Comparison of ENCODE assay signal across 20 cellular contexts in the genomic region with DNA sequence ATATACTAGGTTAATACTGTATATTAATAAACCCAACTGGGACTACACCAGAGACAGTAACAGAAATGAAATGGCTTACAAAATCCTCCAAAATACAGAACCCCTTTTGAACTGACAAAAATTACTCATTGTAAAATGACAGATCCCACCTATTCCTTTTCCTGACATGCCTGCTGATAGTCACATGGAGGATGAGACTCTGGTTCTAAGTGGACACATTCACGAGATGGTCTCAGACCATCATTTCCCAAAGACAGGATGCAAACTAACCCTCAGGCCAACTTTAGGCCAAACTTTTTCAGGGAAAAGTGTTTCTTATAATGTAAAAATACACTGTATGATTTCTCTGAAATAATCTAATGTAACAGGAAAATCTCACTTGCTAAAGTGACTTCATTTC. TPM values are rescaled to one million over a fixed set of nuclear protein-coding genes. Genes with fewer than 3 reads are reported as not detected.
A peak's percentile ranks its signal among the peaks of the same experiment; 100 is the strongest.
DNase-seq lines count a peak whose midpoint lies in the region; ATAC-seq, FAIRE-seq and TF ChIP-seq lines count a peak whose summit lies in the region.
"Had no signal": no experiment of that assay in that cellular context is flagged by ENCODE, and none has a peak within 500 bp of the region (broad histone marks: within the 10 kb centered on the region; RNA-seq: fewer than 3 reads in every experiment).

No MANE protein-coding gene starts in this region.

- no peak for ATAC-seq in activated CD8-positive, alpha-beta T cell treated with anti-CD3 and anti-CD28 coated beads for 36 hours
- no peak for ATAC-seq in activated CD8-positive, alpha-beta T cell treated with anti-CD3 and anti-CD28 coated beads, Interleukin-2, amount 10 ng/mL, durations not matched to agents 7 days and 5 days
- no peak for ATAC-seq in activated B cell treated with CpG ODN at 0.5 μM for 24 hours (ENCODE audit: low read depth)
- ATAC-seq: CD8-positive, alpha-beta T cell had no signal

- H4K20me1 ChIP-seq in KMS-11 (ENCODE audit: insufficient read depth), result no peaks in the 10 kb centered on the region

- H3K27ac ChIP-seq in KMS-11, result no peak overlapping the region
- H3K27ac ChIP-seq: 22Rv1, C4-2B had no signal

- no peak overlapping the region for H3K9ac ChIP-seq in KMS-11

- intact Hi-C loops in activated CD8-positive, alpha-beta T cell treated with anti-CD3 and anti-CD28 coated beads for 36 hours (cut with micrococcal nuclease), result no loop called here
- intact Hi-C loops in activated B cell treated with CpG ODN at 0.5 μM for 24 hours (cut with micrococcal nuclease), result no loop called here

- H3K4me2 ChIP-seq in KMS-11, result peak overlapping the region; percentile 96; the same call in 1 of the 2 replicates

- no peak for FAIRE-seq in H54 (lab: Jason Lieb, UNC)
- FAIRE-seq: D721Med, G401.6 had no signal

- H2AFZ ChIP-seq in KMS-11 (ENCODE audit: low read depth), result no peak overlapping the region

- CTCF ChIA-PET in activated CD8-positive, alpha-beta T cell treated with anti-CD3 and anti-CD28 coated beads for 36 hours (lab: Charles Lee), result no interaction called here
- CTCF ChIA-PET in activated CD8-positive, alpha-beta T cell treated with anti-CD3 and anti-CD28 coated beads, Interleukin-2, amount 10 ng/mL, durations not matched to agents 7 days and 5 days (lab: Charles Lee), result no interaction called here
- CTCF ChIA-PET in activated B cell treated with CpG ODN at 0.5 μM for 24 hours (lab: Charles Lee), result interaction anchor here (1.3 kb wide), 1 partner anchor 27 kb away, joined by 6 read pairs; no protein-coding TSS in a partner anchor

- no peaks in the 10 kb centered on the region for H3K79me2 ChIP-seq in KMS-11 (ENCODE audit: insufficient read depth, low read depth)

- DNase-seq in activated CD8-positive, alpha-beta T cell treated with anti-CD3 and anti-CD28 coated beads for 36 hours, result no peak
- no peak for DNase-seq in activated CD8-positive, alpha-beta T cell treated with anti-CD3 and anti-CD28 coated beads, Interleukin-2, amount 10 ng/mL, durations not matched to agents 7 days and 5 days
- DNase-seq in activated B cell treated with CpG ODN at 0.5 μM for 24 hours (no peak), NCI-H510A treated with DMSO at 0.1 percent for 48 hours (lab: John Stamatoyannopoulos, UW) (no peak), H54 (ENCODE audit: insufficient read length, low spot score) (no peak), cerebellar nuclear complex (lab: John Stamatoyannopoulos, UW) (no peak), T1000 (lab: John Stamatoyannopoulos, UW) (no peak)
- DNase-seq: AML-193; CD8-positive, alpha-beta T cell; COR-L47; DMS153; DMS79 treated with DMSO at 0.1 percent for 48 hours; EL; GOT3 had no signal

- H3K4me3 ChIP-seq in KMS-11 (IDR thresholded peaks at IDR 0.05; ENCODE audit: insufficient read depth, low read depth, low read length), result no peak overlapping the region
- H3K4me3 ChIP-seq: HAP-1 had no signal

- POLR2A ChIA-PET in activated CD8-positive, alpha-beta T cell treated with anti-CD3 and anti-CD28 coated beads for 36 hours (lab: Charles Lee), result no interaction called here
- POLR2A ChIA-PET in activated CD8-positive, alpha-beta T cell treated with anti-CD3 and anti-CD28 coated beads, Interleukin-2, amount 10 ng/mL, durations not matched to agents 7 days and 5 days (lab: Charles Lee), result interaction anchor here (0.6 kb wide), 1 partner anchor 22 kb away, joined by 4 read pairs; no protein-coding TSS in a partner anchor
- POLR2A ChIA-PET in activated B cell treated with CpG ODN at 0.5 μM for 24 hours (lab: Charles Lee), result interaction anchor here (0.9 to 5.4 kb wide), 4 partner anchors 16 to 31 kb away, joined by 3 to 80 read pairs (median 35); a partner anchor contains a TSS

- no peaks in the 10 kb centered on the region for H3K27me3 Mint-ChIP-seq in activated CD8-positive, alpha-beta T cell treated with anti-CD3 and anti-CD28 coated beads for 36 hours
- H3K27me3 Mint-ChIP-seq in activated CD8-positive, alpha-beta T cell treated with anti-CD3 and anti-CD28 coated beads, Interleukin-2, amount 10 ng/mL, durations not matched to agents 7 days and 5 days (ENCODE audit: low read depth), result no peaks in the 10 kb centered on the region
- no peaks in the 10 kb centered on the region for H3K27me3 Mint-ChIP-seq in activated B cell treated with CpG ODN at 0.5 μM for 24 hours

- peaks cover 40% of the 10 kb centered on the region for H3K4me1 Mint-ChIP-seq in activated CD8-positive, alpha-beta T cell treated with anti-CD3 and anti-CD28 coated beads for 36 hours (ENCODE audit: low read depth)
- H3K4me1 Mint-ChIP-seq in activated CD8-positive, alpha-beta T cell treated with anti-CD3 and anti-CD28 coated beads, Interleukin-2, amount 10 ng/mL, durations not matched to agents 7 days and 5 days (ENCODE audit: low read depth), result peaks cover 23% of the 10 kb centered on the region
- H3K4me1 Mint-ChIP-seq in activated B cell treated with CpG ODN at 0.5 μM for 24 hours, result peaks cover 51% of the 10 kb centered on the region

- H3K4me1 ChIP-seq in KMS-11 (ENCODE audit: low read depth, poor library complexity, severe bottlenecking), result peaks cover 39% of the 10 kb centered on the region

- TF ChIP-seq CTCF in activated CD8-positive, alpha-beta T cell treated with anti-CD3 and anti-CD28 coated beads for 36 hours (IDR thresholded peaks at IDR 0.05), result no peak
- TF ChIP-seq CTCF in KMS-11 (conservative IDR thresholded peaks at IDR 0.05; ENCODE audit: low read depth, low read length) (no peak), activated B cell treated with CpG ODN at 0.5 μM for 24 hours (IDR thresholded peaks at IDR 0.05) (no peak)

- no peaks in the 10 kb centered on the region for H3K36me3 ChIP-seq in KMS-11 (ENCODE audit: insufficient read depth)

- H3K27me3 ChIP-seq in KMS-11 (ENCODE audit: insufficient read depth, low read depth), result no peaks in the 10 kb centered on the region

- H3K4me3 Mint-ChIP-seq in activated CD8-positive, alpha-beta T cell treated with anti-CD3 and anti-CD28 coated beads for 36 hours, result no peak overlapping the region
- no peak overlapping the region for H3K4me3 Mint-ChIP-seq in activated CD8-positive, alpha-beta T cell treated with anti-CD3 and anti-CD28 coated beads, Interleukin-2, amount 10 ng/mL, durations not matched to agents 7 days and 5 days
- H3K4me3 Mint-ChIP-seq in activated B cell treated with CpG ODN at 0.5 μM for 24 hours, result no peak overlapping the region
- H3K4me3 Mint-ChIP-seq: CD8-positive, alpha-beta T cell had no signal

- H3K9me3 Mint-ChIP-seq in activated CD8-positive, alpha-beta T cell treated with anti-CD3 and anti-CD28 coated beads for 36 hours, result peaks cover 2% of the 10 kb centered on the region
- H3K9me3 Mint-ChIP-seq in activated CD8-positive, alpha-beta T cell treated with anti-CD3 and anti-CD28 coated beads, Interleukin-2, amount 10 ng/mL, durations not matched to agents 7 days and 5 days (ENCODE audit: insufficient read depth), result no peaks in the 10 kb centered on the region
- no peaks in the 10 kb centered on the region for H3K9me3 Mint-ChIP-seq in activated B cell treated with CpG ODN at 0.5 μM for 24 hours
- H3K9me3 Mint-ChIP-seq: CD8-positive, alpha-beta T cell had no signal

- peaks cover 45% of the 10 kb centered on the region for H3K36me3 Mint-ChIP-seq in activated CD8-positive, alpha-beta T cell treated with anti-CD3 and anti-CD28 coated beads for 36 hours (ENCODE audit: low read depth)
- peaks cover 56% of the 10 kb centered on the region for H3K36me3 Mint-ChIP-seq in activated CD8-positive, alpha-beta T cell treated with anti-CD3 and anti-CD28 coated beads, Interleukin-2, amount 10 ng/mL, durations not matched to agents 7 days and 5 days (ENCODE audit: low read depth)
- H3K36me3 Mint-ChIP-seq in activated B cell treated with CpG ODN at 0.5 μM for 24 hours (ENCODE audit: low read depth), result peaks cover 50% of the 10 kb centered on the region

- TF ChIP-seq POLR2A in H54 (IDR thresholded peaks at IDR 0.05; ENCODE audit: low read depth, low read length), result no peak

- peak overlapping the region; percentile 24 for H3K27ac Mint-ChIP-seq in activated CD8-positive, alpha-beta T cell treated with anti-CD3 and anti-CD28 coated beads for 36 hours
- no peak overlapping the region for H3K27ac Mint-ChIP-seq in activated CD8-positive, alpha-beta T cell treated with anti-CD3 and anti-CD28 coated beads, Interleukin-2, amount 10 ng/mL, durations not matched to agents 7 days and 5 days
- H3K27ac Mint-ChIP-seq in activated B cell treated with CpG ODN at 0.5 μM for 24 hours, result peak overlapping the region; percentile 92
- H3K27ac Mint-ChIP-seq: CD8-positive, alpha-beta T cell had no signal

RNA-seq across cellular contexts. Expression of a gene that starts 22.5 kb away (rescaled TPM):
- total RNA-seq in activated CD8-positive, alpha-beta T cell treated with anti-CD3 and anti-CD28 coated beads for 36 hours, result 10 to 100 TPM; 21.3 to 23.8 TPM
- 10 to 100 TPM; 25.2 to 30.3 TPM for total RNA-seq in activated CD8-positive, alpha-beta T cell treated with anti-CD3 and anti-CD28 coated beads, Interleukin-2, amount 10 ng/mL, durations not matched to agents 7 days and 5 days
- 17.3 and 18.5 TPM in 2 replicates for total RNA-seq in activated B cell treated with CpG ODN at 0.5 μM for 24 hours
